Comparison of ENCODE assay signal across 27 cellular contexts in the genomic region with DNA sequence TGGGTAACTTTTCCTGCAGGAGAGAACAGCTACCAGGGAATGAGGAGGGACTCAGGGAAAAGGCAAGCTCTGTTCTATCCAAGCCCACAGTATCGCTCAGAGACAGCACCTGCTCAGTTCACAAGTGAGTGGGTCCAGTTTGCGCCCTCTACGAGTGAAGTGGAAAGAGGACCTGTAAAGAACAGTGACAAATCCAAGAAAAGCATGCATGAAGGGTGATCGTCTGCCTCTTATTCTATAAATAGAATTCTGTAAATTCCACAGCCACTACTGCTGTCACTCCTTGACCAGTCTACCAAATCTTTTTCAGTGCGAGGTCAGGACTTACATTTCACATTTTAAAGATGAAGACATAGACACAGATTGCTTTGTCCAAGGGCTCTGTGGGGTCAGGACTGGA.
"Had no signal": no experiment of that assay in that cellular context is flagged by ENCODE, and none has a peak within 500 bp of the region (broad histone marks: within the 10 kb centered on the region; RNA-seq: fewer than 3 reads in every experiment).

No MANE protein-coding gene starts in this region.

- H3K36me3 Mint-ChIP-seq: activated naive CD8-positive, alpha-beta T cell; stimulated activated memory B cell treated with anti-CD40 and anti-IgM and Interleukin-4, amounts not matched to agents 10 μg/mL and 1 μg/mL and 100 μg/mL, for 72 hours; T-cell had no signal

- H3K9me3 Mint-ChIP-seq: T-cell; T-helper 2 cell treated with Interferon-gamma antibody and Interleukin-4, amounts not matched to agents 5 μg/mL and 100 μg/mL, for 36 hours had no signal

- H3K4me3 ChIP-seq: body of pancreas, heart left ventricle, ovary, prostate gland, sigmoid colon, smooth muscle cell, upper lobe of left lung, vagina had no signal

- H3K4me3 Mint-ChIP-seq: activated B cell treated with CpG ODN at 0.5 μM for 24 hours; activated naive CD8-positive, alpha-beta T cell; effector memory CD8-positive, alpha-beta T cell; nephron; stimulated activated memory B cell treated with anti-CD40 and anti-IgM and Interleukin-4, amounts not matched to agents 10 μg/mL and 1 μg/mL and 100 μg/mL, for 72 hours; stimulated activated naive CD8-positive, alpha-beta T cell treated with anti-CD3 and anti-CD28 coated beads, Interleukin-15, amount 100 ng/mL, for 72 hours; T-helper 2 cell treated with Interferon-gamma antibody and Interleukin-4, amounts not matched to agents 5 μg/mL and 100 μg/mL, for 36 hours had no signal

- H3K9me3 ChIP-seq: body of pancreas, heart left ventricle, ovary, prostate gland, sigmoid colon, upper lobe of left lung, vagina had no signal

- H3K36me3 ChIP-seq: ovary, prostate gland, upper lobe of left lung had no signal

- H3K27me3 Mint-ChIP-seq: activated naive CD8-positive, alpha-beta T cell; stimulated activated naive CD8-positive, alpha-beta T cell treated with anti-CD3 and anti-CD28 coated beads, Interleukin-15, amount 100 ng/mL, for 72 hours had no signal

- DNase-seq: activated B cell treated with CpG ODN at 0.5 μM for 24 hours; activated CD4-positive, alpha-beta T cell treated with anti-CD3 and anti-CD28 coated beads, Interleukin-2, amount 50 U/mL, for 48 hours; activated CD8-positive, alpha-beta memory T cell treated with anti-CD3 and anti-CD28 coated beads for 24 hours; activated effector memory CD4-positive, alpha-beta T cell treated with Interleukin-2 at 50 U/mL for 16 hours; activated naive CD4-positive, alpha-beta T cell treated with Interleukin-2 at 50 U/mL for 16 hours; anterior cingulate cortex; body of pancreas; cortex of kidney; effector memory CD8-positive, alpha-beta T cell; erythroblast; heart left ventricle; ovary; sigmoid colon; stimulated activated CD4-positive, alpha-beta T cell treated with anti-CD3 and anti-CD28 coated beads, Interleukin-1b, Interleukin-23, amount 100 ng/mL, for 48 hours; stimulated activated CD4-positive, alpha-beta T cell treated with anti-CD3 and anti-CD28 coated beads, Interleukin-4, amount 100 ng/mL, for 4 hours; stimulated activated CD8-positive, alpha-beta memory T cell treated with anti-CD3 and anti-CD28 coated beads, Interleukin-4, amount 100 ng/mL, for 48 hours; stimulated activated naive CD8-positive, alpha-beta T cell treated with anti-CD3 and anti-CD28 coated beads, Interleukin-15, amount 100 ng/mL, for 72 hours; substantia nigra; T-cell; upper lobe of left lung had no signal

- H3K27ac ChIP-seq: body of pancreas, heart left ventricle, ovary, prostate gland, sigmoid colon, upper lobe of left lung, vagina had no signal

- H3K27ac Mint-ChIP-seq: activated B cell treated with CpG ODN at 0.5 μM for 24 hours; activated naive CD8-positive, alpha-beta T cell; effector memory CD8-positive, alpha-beta T cell; nephron; stimulated activated memory B cell treated with anti-CD40 and anti-IgM and Interleukin-4, amounts not matched to agents 10 μg/mL and 1 μg/mL and 100 μg/mL, for 72 hours; T-helper 2 cell treated with Interferon-gamma antibody and Interleukin-4, amounts not matched to agents 5 μg/mL and 100 μg/mL, for 36 hours had no signal

- H3K4me1 ChIP-seq: body of pancreas, prostate gland, sigmoid colon, upper lobe of left lung, vagina had no signal

- H3K4me1 Mint-ChIP-seq: activated B cell treated with CpG ODN at 0.5 μM for 24 hours; stimulated activated memory B cell treated with anti-CD40 and anti-IgM and Interleukin-4, amounts not matched to agents 10 μg/mL and 1 μg/mL and 100 μg/mL, for 72 hours; stimulated activated naive CD8-positive, alpha-beta T cell treated with anti-CD3 and anti-CD28 coated beads, Interleukin-15, amount 100 ng/mL, for 72 hours had no signal
